1 cellular context compared by ENCODE assay signal in genomic region chr2:97660775-97661417, GRCh38.
TF ChIP-seq lines count a peak whose summit lies in the region.

No MANE protein-coding gene starts in this region.

TF ChIP-seq in SK-N-SH, 30 proteins besides CTCF, POLR2A, EP300 and RAD21 (continued from another document):
- TF ChIP-seq ZBTB33 (IDR thresholded peaks at IDR 0.05; ENCODE audit: borderline replicate concordance, low read depth) (no peak), FOXJ3 (CRISPR knock-in tag; IDR thresholded peaks at IDR 0.05) (no peak), ELF1 (IDR thresholded peaks at IDR 0.05) (no peak), IRF3 (IDR thresholded peaks at IDR 0.05; ENCODE audit: low read depth, low read length) (no peak), GATA2 (CRISPR knock-in tag; IDR thresholded peaks at IDR 0.05) (no peak), TEAD4 (IDR thresholded peaks at IDR 0.05; ENCODE audit: borderline replicate concordance, insufficient read depth) (no peak), NRF1 (IDR thresholded peaks at IDR 0.05; ENCODE audit: low read depth, low read length) (no peak)
